ENCODE assay signal across 1 cellular context in the genomic region with DNA sequence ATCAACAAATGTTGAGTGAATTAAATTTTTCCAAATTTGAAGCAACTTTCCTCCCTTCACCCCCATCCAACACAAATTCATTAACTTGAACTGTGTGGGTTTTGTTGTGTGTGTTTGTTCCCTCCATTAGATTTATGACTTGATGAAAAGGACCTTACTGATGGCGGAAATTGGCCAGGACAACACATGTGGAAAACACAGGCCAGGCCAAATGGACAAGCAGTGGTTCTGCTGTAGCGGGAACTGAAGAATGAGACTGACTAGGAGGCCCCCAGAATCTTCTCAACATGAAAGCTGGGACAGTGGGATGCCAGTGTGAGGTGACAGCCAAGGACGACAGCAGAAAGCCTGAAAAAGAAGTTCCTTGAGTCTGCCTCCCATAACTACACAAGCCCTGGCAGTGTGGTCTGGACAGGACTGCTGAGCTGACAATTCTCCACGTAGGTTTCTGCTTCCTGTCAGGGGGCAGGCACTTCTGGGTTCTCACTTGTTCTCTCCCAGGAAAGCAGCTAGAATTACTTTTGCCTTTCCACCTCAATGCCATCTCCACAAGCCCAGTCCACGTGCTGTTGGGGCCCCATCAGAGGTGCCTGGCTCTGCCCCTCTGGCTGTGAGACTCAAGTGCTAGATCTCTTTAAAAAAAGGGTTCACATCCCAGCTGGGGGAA.
TF ChIP-seq lines count a peak whose summit lies in the region.

No MANE protein-coding gene starts in this region.

TF ChIP-seq in WTC11, 78 proteins besides CTCF, POLR2A, EP300 and RAD21 (continued from another document):
- TF ChIP-seq, protein P1, sequence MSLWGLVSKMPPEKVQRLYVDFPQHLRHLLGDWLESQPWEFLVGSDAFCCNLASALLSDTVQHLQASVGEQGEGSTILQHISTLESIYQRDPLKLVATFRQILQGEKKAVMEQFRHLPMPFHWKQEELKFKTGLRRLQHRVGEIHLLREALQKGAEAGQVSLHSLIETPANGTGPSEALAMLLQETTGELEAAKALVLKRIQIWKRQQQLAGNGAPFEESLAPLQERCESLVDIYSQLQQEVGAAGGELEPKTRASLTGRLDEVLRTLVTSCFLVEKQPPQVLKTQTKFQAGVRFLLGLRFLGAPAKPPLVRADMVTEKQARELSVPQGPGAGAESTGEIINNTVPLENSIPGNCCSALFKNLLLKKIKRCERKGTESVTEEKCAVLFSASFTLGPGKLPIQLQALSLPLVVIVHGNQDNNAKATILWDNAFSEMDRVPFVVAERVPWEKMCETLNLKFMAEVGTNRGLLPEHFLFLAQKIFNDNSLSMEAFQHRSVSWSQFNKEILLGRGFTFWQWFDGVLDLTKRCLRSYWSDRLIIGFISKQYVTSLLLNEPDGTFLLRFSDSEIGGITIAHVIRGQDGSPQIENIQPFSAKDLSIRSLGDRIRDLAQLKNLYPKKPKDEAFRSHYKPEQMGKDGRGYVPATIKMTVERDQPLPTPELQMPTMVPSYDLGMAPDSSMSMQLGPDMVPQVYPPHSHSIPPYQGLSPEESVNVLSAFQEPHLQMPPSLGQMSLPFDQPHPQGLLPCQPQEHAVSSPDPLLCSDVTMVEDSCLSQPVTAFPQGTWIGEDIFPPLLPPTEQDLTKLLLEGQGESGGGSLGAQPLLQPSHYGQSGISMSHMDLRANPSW (CRISPR knock-in tag; conservative IDR thresholded peaks at IDR 0.05; ENCODE audit: low read depth), result no peak
- no peak for TF ChIP-seq SP1 (CRISPR knock-in tag; conservative IDR thresholded peaks at IDR 0.05)
